Comparison of ENCODE assay signal across 19 cellular contexts in genomic region chr1:61389194-61389925, GRCh38.
DNase-seq lines count a peak whose midpoint lies in the region; ATAC-seq, FAIRE-seq and TF ChIP-seq lines count a peak whose summit lies in the region.
"Had no signal": no experiment of that assay in that cellular context is flagged by ENCODE, and none has a peak within 500 bp of the region (broad histone marks: within the 10 kb centered on the region; RNA-seq: fewer than 3 reads in every experiment).

No MANE protein-coding gene starts in this region.

- H3K79me2 ChIP-seq in endothelial cell of umbilical vein (ENCODE audit: control insufficient read depth, insufficient read depth, low read length) = no peaks in the 10 kb centered on the region
- H3K79me2 ChIP-seq in OCI-LY7 (ENCODE audit: insufficient read depth, low read depth, low read length) = no peaks in the 10 kb centered on the region

- H3K4me1 Mint-ChIP-seq in activated T-helper 2 cell treated with anti-CD3 and anti-CD28 coated beads, Interferon-gamma antibody, Interleukin-2, Interleukin-4, amounts not matched to agents 10 μg/mL and 5 μg/mL and 100 μg/mL, durations not matched to agents 14 hours and 24 hours and 36 hours (ENCODE audit: low read depth) = peaks cover 9% of the 10 kb centered on the region

- intact Hi-C loops in endothelial cell of umbilical vein (cut with micrococcal nuclease) = loop anchor here (5.0 kb wide), 2 partner anchors 48 to 63 kb away; no protein-coding TSS in a partner anchor
- intact Hi-C loops in mucosa of descending colon (cut with DNase I, micrococcal nuclease) = no loop called here
- intact Hi-C loops in OCI-LY7 (cut with micrococcal nuclease; ENCODE audit: unreplicated experiment) = no loop called here
- intact Hi-C loops in activated T-helper 2 cell treated with anti-CD3 and anti-CD28 coated beads, Interferon-gamma antibody, Interleukin-2, Interleukin-4, amounts not matched to agents 10 μg/mL and 5 μg/mL and 100 μg/mL, durations not matched to agents 14 hours and 24 hours and 36 hours (cut with micrococcal nuclease) = no loop called here

- H3K36me3 ChIP-seq in endothelial cell of umbilical vein (ENCODE audit: control insufficient read depth in 2 of 2, extremely low read depth in 1 of 2, insufficient read depth in 2 of 2, low read length in 2 of 2) (no peaks in the 10 kb centered on the region), mucosa of descending colon (ENCODE audit: low read depth) (no peaks in the 10 kb centered on the region), OCI-LY7 (ENCODE audit: insufficient read depth, low read length) (no peaks in the 10 kb centered on the region)
- H3K36me3 ChIP-seq: BE2C had no signal

- no peaks in the 10 kb centered on the region for H3K27me3 ChIP-seq in endothelial cell of umbilical vein (ENCODE audit: control insufficient read depth in 2 of 2, insufficient read depth in 2 of 2, low read length in 2 of 2)
- H3K27me3 ChIP-seq: BE2C had no signal

- CTCF ChIA-PET in endothelial cell of umbilical vein (lab: Charles Lee) (no interaction called here), OCI-LY7 (lab: Charles Lee; ENCODE audit: unreplicated experiment) (no interaction called here)

- H4K20me1 ChIP-seq in endothelial cell of umbilical vein (replicated peaks; ENCODE audit: control insufficient read depth, extremely low read depth, insufficient read depth, low read length) (no peaks in the 10 kb centered on the region), OCI-LY7 (ENCODE audit: insufficient read depth, low read length) (no peaks in the 10 kb centered on the region)

- H3K9me3 ChIP-seq in endothelial cell of umbilical vein (replicated peaks; ENCODE audit: control insufficient read depth, insufficient read depth, low read length) (no peaks in the 10 kb centered on the region), mucosa of descending colon (peaks cover 7% of the 10 kb centered on the region), OCI-LY7 (ENCODE audit: low read length) (no peaks in the 10 kb centered on the region)
- H3K9me3 ChIP-seq: BE2C had no signal

- peaks cover 1% of the 10 kb centered on the region for H3K27me3 Mint-ChIP-seq in activated T-helper 2 cell treated with anti-CD3 and anti-CD28 coated beads, Interferon-gamma antibody, Interleukin-2, Interleukin-4, amounts not matched to agents 10 μg/mL and 5 μg/mL and 100 μg/mL, durations not matched to agents 14 hours and 24 hours and 36 hours (ENCODE audit: low read depth)
- H3K27me3 Mint-ChIP-seq: CD4-positive, alpha-beta memory T cell had no signal

- peaks cover 23% of the 10 kb centered on the region for H3K4me1 ChIP-seq in endothelial cell of umbilical vein (ENCODE audit: control insufficient read depth, extremely low read depth, insufficient read depth, low read length)
- H3K4me1 ChIP-seq in mucosa of descending colon (ENCODE audit: low read depth) = peaks cover 7% of the 10 kb centered on the region
- no peaks in the 10 kb centered on the region for H3K4me1 ChIP-seq in OCI-LY7 (ENCODE audit: insufficient read depth, low read length, poor library complexity, severe bottlenecking)
- H3K4me1 ChIP-seq: BE2C had no signal

- TF ChIP-seq CTCF in VCaP (conservative IDR thresholded peaks at IDR 0.05) = no peak
- no peak for TF ChIP-seq CTCF in endothelial cell of umbilical vein (IDR thresholded peaks at IDR 0.05; ENCODE audit: extremely low read depth in 1 of 2, insufficient read depth in 1 of 2, low read depth in 1 of 2, low read length in 2 of 2)
- TF ChIP-seq CTCF in mucosa of descending colon (IDR thresholded peaks at IDR 0.05) = no peak
- no peak for TF ChIP-seq CTCF in OCI-LY7 (conservative IDR thresholded peaks at IDR 0.05; ENCODE audit: low read length)

- no peak for TF ChIP-seq POLR2A in endothelial cell of umbilical vein (IDR thresholded peaks at IDR 0.05; ENCODE audit: low read depth, low read length)

- no TSS peak for BruUV-seq in endothelial cell of umbilical vein (replicated peaks; lab: Mats Ljungman, UMichigan)
- BruUV-seq in OCI-LY7 (replicated peaks; lab: Mats Ljungman, UMichigan) = no TSS peak

- no peaks in the 10 kb centered on the region for H3K9me1 ChIP-seq in endothelial cell of umbilical vein (replicated peaks; ENCODE audit: control insufficient read depth, extremely low read depth, insufficient read depth, low read length)

- H3K27ac Mint-ChIP-seq in activated T-helper 2 cell treated with anti-CD3 and anti-CD28 coated beads, Interferon-gamma antibody, Interleukin-2, Interleukin-4, amounts not matched to agents 10 μg/mL and 5 μg/mL and 100 μg/mL, durations not matched to agents 14 hours and 24 hours and 36 hours = no peak overlapping the region
- H3K27ac Mint-ChIP-seq: CD4-positive, alpha-beta memory T cell had no signal

- POLR2A ChIA-PET in endothelial cell of umbilical vein (lab: Charles Lee) = no interaction called here
- POLR2A ChIA-PET in OCI-LY7 (lab: Charles Lee) = interaction anchor here (1.2 kb wide), 1 partner anchor 15 kb away, joined by 3 read pairs; no protein-coding TSS in a partner anchor

- FAIRE-seq in endothelial cell of umbilical vein (lab: Jason Lieb, UNC) = no peak
- FAIRE-seq in frontal cortex (lab: Jason Lieb, UNC) = no peak
- FAIRE-seq: A204.1, D721Med, G401.6, GM12891 had no signal

- no peak for DNase-seq in endothelial cell of umbilical vein (ENCODE audit: low read depth, low spot score)
- DNase-seq in mucosa of descending colon = no peak
- no peak for DNase-seq in frontal cortex (ENCODE audit: low spot score in 2 of 2)
- DNase-seq in OCI-LY7 (ENCODE audit: low spot score) = no peak
- DNase-seq in NCI-H2081 (lab: John Stamatoyannopoulos, UW) = no peak
- DNase-seq in activated T-helper 2 cell treated with anti-CD3 and anti-CD28 coated beads, Interferon-gamma antibody, Interleukin-2, Interleukin-4, amounts not matched to agents 10 μg/mL and 5 μg/mL and 100 μg/mL, durations not matched to agents 14 hours and 24 hours and 36 hours (ENCODE audit: low spot score) = no peak
- DNase-seq: BE2C; CD4-positive, alpha-beta memory T cell; COR-L47; DMS153; DMS79 treated with DMSO at 0.1 percent for 48 hours had no signal

- dilution Hi-C loops in endothelial cell of umbilical vein (cut with MboI; ENCODE audit: extremely low pct_ligation_motif_present, low sequenced_read_pairs) = no loop called here

- peak; percentile 62 for ATAC-seq in mucosa of descending colon
- ATAC-seq: HCT116 had no signal

- no peak overlapping the region for H3K4me2 ChIP-seq in endothelial cell of umbilical vein (ENCODE audit: insufficient read depth, low read length)
- H3K4me2 ChIP-seq in OCI-LY7 (ENCODE audit: low read length) = no peak overlapping the region

- H2AFZ ChIP-seq in endothelial cell of umbilical vein (ENCODE audit: low read depth, low read length) (no peak overlapping the region), OCI-LY7 (ENCODE audit: low read length) (no peak overlapping the region)
- H2AFZ ChIP-seq: GM23248 had no signal

- H3K9ac ChIP-seq in endothelial cell of umbilical vein (replicated peaks; ENCODE audit: extremely low read depth, insufficient read depth, low read length) = no peak overlapping the region
- H3K9ac ChIP-seq: GM23248 had no signal

- H3K27ac ChIP-seq in VCaP (peak overlapping the region; percentile 92), endothelial cell of umbilical vein (ENCODE audit: insufficient read depth, low read depth, low read length) (peak overlapping the region; percentile 50), OCI-LY7 (ENCODE audit: low read depth, low read length, poor library complexity, severe bottlenecking) (no peak overlapping the region)
- H3K27ac ChIP-seq: C4-2B, GM23248 had no signal

- H3K4me3 ChIP-seq in endothelial cell of umbilical vein (replicated peaks in 1 of 3; ENCODE audit: insufficient read depth in 1 of 3, low read depth in 1 of 3, low read length in 3 of 3) (no peak overlapping the region), mucosa of descending colon (no peak overlapping the region), OCI-LY7 (ENCODE audit: low read depth, low read length, poor library complexity, severe bottlenecking) (no peak overlapping the region)
- H3K4me3 ChIP-seq: GM23248 had no signal

- no peaks in the 10 kb centered on the region for H3K9me2 ChIP-seq in OCI-LY7 (ENCODE audit: insufficient read depth, low read length)

- no peaks in the 10 kb centered on the region for H3K36me3 Mint-ChIP-seq in activated T-helper 2 cell treated with anti-CD3 and anti-CD28 coated beads, Interferon-gamma antibody, Interleukin-2, Interleukin-4, amounts not matched to agents 10 μg/mL and 5 μg/mL and 100 μg/mL, durations not matched to agents 14 hours and 24 hours and 36 hours (ENCODE audit: low read depth)

- no peak overlapping the region for H3K4me3 Mint-ChIP-seq in activated T-helper 2 cell treated with anti-CD3 and anti-CD28 coated beads, Interferon-gamma antibody, Interleukin-2, Interleukin-4, amounts not matched to agents 10 μg/mL and 5 μg/mL and 100 μg/mL, durations not matched to agents 14 hours and 24 hours and 36 hours (ENCODE audit: low read depth)
- H3K4me3 Mint-ChIP-seq: CD4-positive, alpha-beta memory T cell had no signal

- no peaks in the 10 kb centered on the region for H3K9me3 Mint-ChIP-seq in activated T-helper 2 cell treated with anti-CD3 and anti-CD28 coated beads, Interferon-gamma antibody, Interleukin-2, Interleukin-4, amounts not matched to agents 10 μg/mL and 5 μg/mL and 100 μg/mL, durations not matched to agents 14 hours and 24 hours and 36 hours

TF ChIP-seq in endothelial cell of umbilical vein, 7 proteins besides CTCF, POLR2A, EP300 and RAD21:
- TF ChIP-seq, protein P1, sequence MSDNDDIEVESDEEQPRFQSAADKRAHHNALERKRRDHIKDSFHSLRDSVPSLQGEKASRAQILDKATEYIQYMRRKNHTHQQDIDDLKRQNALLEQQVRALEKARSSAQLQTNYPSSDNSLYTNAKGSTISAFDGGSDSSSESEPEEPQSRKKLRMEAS (IDR thresholded peaks at IDR 0.05; ENCODE audit: insufficient read depth, insufficient read length) = no peak
- TF ChIP-seq JUN (IDR thresholded peaks at IDR 0.05; ENCODE audit: borderline replicate concordance, insufficient read depth, insufficient read length, low read depth) = no peak
- no peak for TF ChIP-seq EZH2 (IDR thresholded peaks at IDR 0.05; ENCODE audit: borderline replicate concordance, low read depth, low read length, severe bottlenecking)
- no peak for TF ChIP-seq MYC (IDR thresholded peaks at IDR 0.05; ENCODE audit: low read depth, low read length)
- TF ChIP-seq GATA2 (IDR thresholded peaks at IDR 0.05; ENCODE audit: insufficient read depth, insufficient read length, low read depth, low read length) = no peak
- no peak for TF ChIP-seq FOS (IDR thresholded peaks at IDR 0.05; ENCODE audit: borderline replicate concordance, insufficient read depth, low read length)
- TF ChIP-seq POLR2AphosphoS5 (IDR thresholded peaks at IDR 0.05; ENCODE audit: insufficient read depth, low read depth, low read length) = no peak
TF ChIP-seq in endothelial cell of umbilical vein: peak in this region for 0.
